10 cellular contexts compared by ENCODE assay signal in the genomic region with DNA sequence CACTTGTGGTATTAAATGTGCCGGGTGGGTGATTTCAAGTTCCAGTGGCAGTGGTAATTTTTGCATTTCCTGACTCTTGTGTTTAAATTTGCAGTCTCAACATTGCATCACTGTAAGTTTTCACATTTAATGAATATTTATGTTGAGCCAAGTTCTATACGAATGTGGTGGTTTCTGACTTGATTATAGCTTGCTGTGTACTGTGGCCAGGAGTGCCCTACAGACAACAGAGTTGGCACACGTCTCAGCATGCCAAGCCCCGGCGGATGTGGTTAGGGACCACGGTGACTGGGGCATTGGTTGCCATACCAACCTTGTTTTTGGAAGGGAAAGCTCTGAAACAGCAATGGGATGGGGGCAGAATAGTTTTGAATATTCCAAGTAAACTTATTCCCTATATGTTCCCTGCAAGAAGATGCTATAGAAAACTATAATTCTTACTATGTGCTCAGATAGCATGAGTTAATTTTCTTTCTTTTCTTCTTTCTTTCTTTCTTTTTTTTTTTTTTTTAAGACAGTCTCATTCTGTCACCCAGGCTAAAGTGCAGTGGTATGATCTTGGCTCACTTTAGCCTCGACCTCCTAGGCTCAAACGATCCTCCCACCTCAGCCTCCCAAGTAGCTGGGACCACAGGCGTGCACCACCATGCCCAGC. TPM values are rescaled to one million over a fixed set of nuclear protein-coding genes. Genes with fewer than 3 reads are reported as not detected.
DNase-seq lines count a peak whose midpoint lies in the region; ATAC-seq and TF ChIP-seq lines count a peak whose summit lies in the region.
"Had no signal": no experiment of that assay in that cellular context is flagged by ENCODE, and none has a peak within 500 bp of the region (broad histone marks: within the 10 kb centered on the region; RNA-seq: fewer than 3 reads in every experiment).

No MANE protein-coding gene starts in this region.

- no peak for TF ChIP-seq CTCF in CD8-positive, alpha-beta T cell (IDR thresholded peaks at IDR 0.05)
- no peak for TF ChIP-seq CTCF in esophagus muscularis mucosa (IDR thresholded peaks at IDR 0.05)

- DNase-seq in CD8-positive, alpha-beta T cell = peak; percentile 8 to 61 (median 41)
- DNase-seq in LHCN-M2 (ENCODE audit: low read depth) = peak; percentile 77
- peak; percentile 59 for DNase-seq in activated naive CD4-positive, alpha-beta T cell treated with anti-CD3 and anti-CD28 coated beads, Interleukin-2, amount 10 ng/mL, durations not matched to agents 7 days and 5 days
- peak; percentile 64 for DNase-seq in mesenteric fat pad (ENCODE audit: low spot score)
- no peak for DNase-seq in SKM-1 treated with dmso at 0.1 percent for 144 hours (lab: John Stamatoyannopoulos, UW; ENCODE audit: unreplicated experiment)
- DNase-seq in esophagus muscularis mucosa (ENCODE audit: extremely low spot score) = no peak
- no peak for DNase-seq in DMS53 treated with DMSO at 0.1 percent for 48 hours (lab: John Stamatoyannopoulos, UW; ENCODE audit: unreplicated experiment)
- DNase-seq: cerebellar nuclear complex, NCI-H1930 had no signal

- H3K4me1 ChIP-seq in CD8-positive, alpha-beta T cell (ENCODE audit: insufficient read depth, low read length) = peaks cover 7% of the 10 kb centered on the region
- peaks cover 22 to 65% (median 61%) of the 10 kb centered on the region in 4 donors for H3K4me1 ChIP-seq in esophagus muscularis mucosa

- no peaks in the 10 kb centered on the region for H3K9me3 Mint-ChIP-seq in CD8-positive, alpha-beta T cell
- no peaks in the 10 kb centered on the region for H3K9me3 Mint-ChIP-seq in activated naive CD4-positive, alpha-beta T cell treated with anti-CD3 and anti-CD28 coated beads, Interleukin-2, amount 10 ng/mL, durations not matched to agents 7 days and 5 days

- no peaks in the 10 kb centered on the region for H3K36me3 Mint-ChIP-seq in CD8-positive, alpha-beta T cell
- no peaks in the 10 kb centered on the region for H3K36me3 Mint-ChIP-seq in activated naive CD4-positive, alpha-beta T cell treated with anti-CD3 and anti-CD28 coated beads, Interleukin-2, amount 10 ng/mL, durations not matched to agents 7 days and 5 days

- peaks cover 21% of the 10 kb centered on the region for H3K27me3 Mint-ChIP-seq in CD8-positive, alpha-beta T cell (ENCODE audit: low read depth)
- peaks cover 81% of the 10 kb centered on the region for H3K27me3 Mint-ChIP-seq in activated naive CD4-positive, alpha-beta T cell treated with anti-CD3 and anti-CD28 coated beads, Interleukin-2, amount 10 ng/mL, durations not matched to agents 7 days and 5 days

- POLR2A ChIA-PET in CD8-positive, alpha-beta T cell (lab: Charles Lee) = no interaction called here

- H3K27me3 ChIP-seq in CD8-positive, alpha-beta T cell (ENCODE audit: insufficient read depth, low read length) = no peaks in the 10 kb centered on the region
- no peaks in the 10 kb centered on the region for H3K27me3 ChIP-seq in esophagus muscularis mucosa

- peak; percentile 71 for ATAC-seq in CD8-positive, alpha-beta T cell
- no peak for ATAC-seq in HG02852 (IDR thresholded peaks at IDR 0.05; ENCODE audit: unreplicated experiment)

- H3K27ac ChIP-seq in CD8-positive, alpha-beta T cell (ENCODE audit: low read depth, low read length) = no peak overlapping the region
- H3K27ac ChIP-seq in esophagus muscularis mucosa (replicated peaks in 1 of 4) = no peak overlapping the region

- H3K4me3 ChIP-seq in CD8-positive, alpha-beta T cell (ENCODE audit: low read depth, low read length) = no peak overlapping the region
- no peak overlapping the region for H3K4me3 ChIP-seq in esophagus muscularis mucosa

- H3K4me3 Mint-ChIP-seq in CD8-positive, alpha-beta T cell = peak overlapping the region; percentile 35
- no peak overlapping the region for H3K4me3 Mint-ChIP-seq in activated naive CD4-positive, alpha-beta T cell treated with anti-CD3 and anti-CD28 coated beads, Interleukin-2, amount 10 ng/mL, durations not matched to agents 7 days and 5 days

- H3K9me3 ChIP-seq in CD8-positive, alpha-beta T cell (ENCODE audit: low read length) = no peaks in the 10 kb centered on the region
- H3K9me3 ChIP-seq in esophagus muscularis mucosa = no peaks in the 10 kb centered on the region

- 68% methylated on average over 9 of the region's 9 CpGs for WGBS in esophagus muscularis mucosa

- no peak for TF ChIP-seq POLR2A in esophagus muscularis mucosa (IDR thresholded peaks at IDR 0.05; ENCODE audit: low read depth)

- H3K4me1 Mint-ChIP-seq in CD8-positive, alpha-beta T cell (ENCODE audit: low read depth) = peaks cover 18% of the 10 kb centered on the region
- peaks cover 20% of the 10 kb centered on the region for H3K4me1 Mint-ChIP-seq in activated naive CD4-positive, alpha-beta T cell treated with anti-CD3 and anti-CD28 coated beads, Interleukin-2, amount 10 ng/mL, durations not matched to agents 7 days and 5 days

- TF ChIP-seq EP300 in esophagus muscularis mucosa (IDR thresholded peaks at IDR 0.05) = no peak

- CTCF ChIA-PET in CD8-positive, alpha-beta T cell (lab: Charles Lee) = no interaction called here
- CTCF ChIA-PET in activated naive CD4-positive, alpha-beta T cell treated with anti-CD3 and anti-CD28 coated beads, Interleukin-2, amount 10 ng/mL, durations not matched to agents 7 days and 5 days (lab: Charles Lee) = no interaction called here

- H3K36me3 ChIP-seq in CD8-positive, alpha-beta T cell (ENCODE audit: insufficient read depth, low read length) = no peaks in the 10 kb centered on the region
- no peaks in the 10 kb centered on the region for H3K36me3 ChIP-seq in esophagus muscularis mucosa

- intact Hi-C loops in CD8-positive, alpha-beta T cell (cut with DNase I, micrococcal nuclease) = no loop called here
- intact Hi-C loops in esophagus muscularis mucosa (cut with DNase I) = no loop called here

- H3K27ac Mint-ChIP-seq in CD8-positive, alpha-beta T cell = no peak overlapping the region
- no peak overlapping the region for H3K27ac Mint-ChIP-seq in activated naive CD4-positive, alpha-beta T cell treated with anti-CD3 and anti-CD28 coated beads, Interleukin-2, amount 10 ng/mL, durations not matched to agents 7 days and 5 days

RNA-seq across cellular contexts. Expression of gene ZNRF3, which starts 16.0 kb away (rescaled TPM):
- total RNA-seq in CD8-positive, alpha-beta T cell = under 1 TPM; 0.49 to 0.69 TPM
- total RNA-seq in LHCN-M2 (2014; rRNA removed) = 6.3 and 6.5 TPM in 2 replicates
- 2.1 TPM for polyA plus RNA-seq in LHCN-M2 (2012)
- total RNA-seq in mesenteric fat pad = 12.1 TPM
- 10 to 100 TPM; 12.9 to 29.7 (median 21.9) TPM for total RNA-seq in esophagus muscularis mucosa

Comparison
In these comparisons a context has a peak if more than half of its experiments do, and no peak if none do; other contexts are left out.
1. DNase-seq: peak in CD8-positive, alpha-beta T cell (7 of 7), LHCN-M2 (single experiment), activated naive CD4-positive, alpha-beta T cell treated with anti-CD3 and anti-CD28 coated beads, Interleukin-2, amount 10 ng/mL, durations not matched to agents 7 days and 5 days (single experiment) and mesenteric fat pad (single experiment); none in SKM-1 treated with dmso at 0.1 percent for 144 hours (single experiment), esophagus muscularis mucosa (single experiment) and DMS53 treated with DMSO at 0.1 percent for 48 hours (single experiment).